In the genomic region with DNA sequence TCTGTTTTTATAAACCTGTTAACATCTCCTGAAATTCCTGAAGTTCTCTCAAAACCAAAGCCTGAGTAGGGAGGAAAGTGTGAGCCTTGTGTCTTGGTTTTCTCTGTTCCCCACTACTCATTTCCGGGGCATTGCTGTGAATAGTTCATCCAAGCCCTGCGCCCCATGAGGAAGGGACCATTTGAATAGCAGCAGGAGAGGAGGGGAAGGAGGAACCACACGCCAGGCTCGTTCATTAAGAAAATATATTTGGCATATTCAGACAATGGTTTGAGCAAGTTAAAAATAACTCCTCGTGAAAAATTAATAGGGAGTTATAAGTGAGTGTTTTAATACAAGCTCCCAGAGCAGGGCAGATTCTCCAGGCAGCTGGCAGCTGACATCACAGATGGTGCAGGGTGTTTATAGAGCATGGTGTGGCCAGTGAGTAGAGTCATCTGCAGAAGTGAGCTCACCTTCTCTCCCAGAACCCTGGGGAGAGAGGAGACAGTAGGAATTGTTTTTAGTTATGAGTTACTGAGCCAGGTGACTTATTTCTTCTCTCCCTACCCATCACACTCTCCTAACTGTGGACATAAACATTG, we compare ENCODE assay signal across 23 cellular contexts. TPM values are rescaled to one million over a fixed set of nuclear protein-coding genes. Genes with fewer than 3 reads are reported as not detected.
DNase-seq lines count a peak whose midpoint lies in the region; TF ChIP-seq lines count a peak whose summit lies in the region.
"Had no signal": no experiment of that assay in that cellular context is flagged by ENCODE, and none has a peak within 500 bp of the region (broad histone marks: within the 10 kb centered on the region; RNA-seq: fewer than 3 reads in every experiment).

No MANE protein-coding gene starts in this region.

- no peaks in the 10 kb centered on the region for H3K9me3 ChIP-seq in A673 (ENCODE audit: low read depth, low read length, poor library complexity, severe bottlenecking)
- no peaks in the 10 kb centered on the region for H3K9me3 ChIP-seq in stomach

- 29 to 40% (median 33%) methylated on average over 5 of the region's 5 CpGs for WGBS in stomach, 5 donors

- CTCF ChIA-PET in A673 (lab: Charles Lee): no interaction called here

- peak overlapping the region; percentile 47 for H3K27ac ChIP-seq in A673 (ENCODE audit: low read depth, low read length, poor library complexity, severe bottlenecking)
- H3K27ac ChIP-seq in stomach: no peak overlapping the region
- H3K27ac ChIP-seq: epithelial cell of prostate had no signal

- no TSS peak for BruUV-seq in A673 (replicated peaks; lab: Mats Ljungman, UMichigan)

- DNase-seq in A673 (ENCODE audit: low spot score) (peak; percentile 58), HT1080 (ENCODE audit: low read depth) (peak; percentile 50), NCI-H69 (lab: John Stamatoyannopoulos, UW) (peak; percentile 29), epithelial cell of esophagus (ENCODE audit: low read depth) (peak; percentile 18), SKM-1 (lab: John Stamatoyannopoulos, UW; ENCODE audit: unreplicated experiment) (no peak), NCI-H128 (lab: John Stamatoyannopoulos, UW; ENCODE audit: unreplicated experiment) (no peak), NCI-H2196 (lab: John Stamatoyannopoulos, UW; ENCODE audit: unreplicated experiment) (no peak), stomach (no peak)
- DNase-seq: activated CD4-positive, alpha-beta T cell treated with anti-CD3 and anti-CD28 coated beads, Interleukin-2, amount 10 ng/mL, durations not matched to agents 7 days and 5 days; cerebellar nuclear complex; immature natural killer cell; Kasumi-1; left ventricle myocardium superior; NCI-H1105 treated with DMSO at 0.1 percent for 48 hours; NK-92 treated with Interleukin-12 subunit alpha and Interleukin-12 subunit beta, amount 100 ng/mL, for 24 hours; T-helper 2 cell had no signal

- no peak for TF ChIP-seq POLR2A in stomach (IDR thresholded peaks at IDR 0.05)

- peaks cover 17% of the 10 kb centered on the region for H3K4me1 ChIP-seq in A673 (ENCODE audit: insufficient read depth, low read length, poor library complexity, severe bottlenecking)
- peaks cover 0 to 22% (median 0%) of the 10 kb centered on the region in 4 donors for H3K4me1 ChIP-seq in stomach

- H3K36me3 ChIP-seq in A673 (ENCODE audit: insufficient read depth, low read length, poor library complexity, severe bottlenecking) (no peaks in the 10 kb centered on the region), stomach (no peaks in the 10 kb centered on the region)

- H3K4me3 ChIP-seq in A673 (ENCODE audit: low read depth, low read length, poor library complexity, severe bottlenecking) (no peak overlapping the region), epithelial cell of esophagus (ENCODE audit: low read length) (no peak overlapping the region), stomach (no peak overlapping the region)

- TF ChIP-seq CTCF in A673 (conservative IDR thresholded peaks at IDR 0.05; ENCODE audit: low read depth, low read length): no peak
- TF ChIP-seq CTCF in epithelial cell of esophagus (IDR thresholded peaks at IDR 0.05; ENCODE audit: insufficient read depth, low read depth, low read length, missing control alignments): no peak
- TF ChIP-seq CTCF in stomach (IDR thresholded peaks at IDR 0.05): no peak

- TF ChIP-seq EP300 in stomach (IDR thresholded peaks at IDR 0.05): no peak

- POLR2A ChIA-PET in A673 (lab: Charles Lee; ENCODE audit: low non-redundant PET): no interaction called here

- H3K27me3 ChIP-seq in A673 (replicated peaks; ENCODE audit: insufficient read depth, low read depth, low read length, poor library complexity) (no peaks in the 10 kb centered on the region), stomach (peaks cover 0 to 76% (median 36%) of the 10 kb centered on the region in 3 donors)

- intact Hi-C loops in A673 (cut with micrococcal nuclease; ENCODE audit: unreplicated experiment) (loop anchor here (5.0 kb wide), 1 partner anchor 156 kb away; a partner anchor contains a TSS), stomach (cut with DNase I; ENCODE audit: low total_unique reads) (no loop called here)

RNA-seq across cellular contexts. Expression of a gene that starts 29.5 kb away (rescaled TPM):
- total RNA-seq in A673 (2021): not detected in 2 replicates
- not detected in 2 replicates for total RNA-seq in HT1080 (2014; rRNA removed; shearing (Covaris generic))
- polyA plus RNA-seq in HT1080 (2015; cell fraction: cytosol; rRNA removed): not detected in 2 replicates
- polyA plus RNA-seq in HT1080 (2015; cell fraction: nucleus; rRNA removed): not detected in 2 replicates
- total RNA-seq in stomach: not detected
- polyA plus RNA-seq in stomach: not detected
- total RNA-seq: activated CD4-positive, alpha-beta T cell treated with anti-CD3 and anti-CD28 coated beads, Interleukin-2, amount 10 ng/mL, durations not matched to agents 7 days and 5 days; activated naive CD4-positive, alpha-beta T cell treated with anti-CD3 and anti-CD28 coated beads, Interleukin-2, amount 50 U/mL, for 72 hours; fibroblast of villous mesenchyme; mononuclear cell; posterior vena cava; RPMI7951; SK-MEL-5 had no signal
- polyA plus RNA-seq: immature natural killer cell had no signal

RNA-seq across cellular contexts. Expression of a gene that starts 54.1 kb away (rescaled TPM):
- 16.8 and 34.0 TPM in 2 replicates for total RNA-seq in A673 (2021)
- total RNA-seq in HT1080 (2014; rRNA removed; shearing (Covaris generic)): 17.0 and 24.6 TPM in 2 replicates
- polyA plus RNA-seq in HT1080 (2015; cell fraction: cytosol; rRNA removed): 23.6 and 27.5 TPM in 2 replicates
- polyA plus RNA-seq in HT1080 (2015; cell fraction: nucleus; rRNA removed): 114 and 123 TPM in 2 replicates
- 100 to 1,000 TPM; 135 to 441 (median 164) TPM for total RNA-seq in stomach
- 100 to 1,000 TPM in 1 of 3 donors, 10 to 100 TPM in 2; 60.3 to 102 (median 73.2) TPM for polyA plus RNA-seq in stomach

Comparison
In these comparisons a context has a peak if more than half of its experiments do, and no peak if none do; other contexts are left out.
1. DNase-seq: peak in A673 (single experiment), HT1080 (single experiment), NCI-H69 (single experiment) and epithelial cell of esophagus (single experiment); none in SKM-1 (single experiment), NCI-H128 (single experiment), NCI-H2196 (single experiment) and stomach (single experiment).